8 cellular contexts compared by ENCODE assay signal in genomic region chr11:326842-327580, GRCh38. TPM values are rescaled to one million over a fixed set of nuclear protein-coding genes. Genes with fewer than 3 reads are reported as not detected.
DNase-seq lines count a peak whose midpoint lies in the region; ATAC-seq and TF ChIP-seq lines count a peak whose summit lies in the region.

No MANE protein-coding gene starts in this region.

- H3K27me3 Mint-ChIP-seq in activated CD4-positive, alpha-beta T cell treated with anti-CD3 and anti-CD28 coated beads for 36 hours = no peaks in the 10 kb centered on the region
- peaks cover 5% of the 10 kb centered on the region for H3K27me3 Mint-ChIP-seq in activated CD8-positive, alpha-beta memory T cell treated with anti-CD3 and anti-CD28 coated beads, Interleukin-2, amount 10 ng/mL, durations not matched to agents 7 days and 5 days

- CTCF ChIA-PET in activated CD4-positive, alpha-beta T cell treated with anti-CD3 and anti-CD28 coated beads for 36 hours (lab: Charles Lee) = interaction anchor here (0.6 to 2.4 kb wide), 7 partner anchors 10 to 120 kb away, joined by 3 to 7 read pairs (median 3); partner anchors contain the start of genes BET1L and RIC8A
- CTCF ChIA-PET in activated CD8-positive, alpha-beta memory T cell treated with anti-CD3 and anti-CD28 coated beads, Interleukin-2, amount 10 ng/mL, durations not matched to agents 7 days and 5 days (lab: Charles Lee) = interaction anchor here (0.7 to 3.1 kb wide), 13 partner anchors 9 to 122 kb away, joined by 3 to 12 read pairs (median 4); no protein-coding TSS in a partner anchor

- POLR2A ChIA-PET in activated CD4-positive, alpha-beta T cell treated with anti-CD3 and anti-CD28 coated beads for 36 hours (lab: Charles Lee) = interaction anchor here (1.0 kb wide), 1 partner anchor 9 kb away, joined by 3 read pairs; no protein-coding TSS in a partner anchor

- TF ChIP-seq POLR2A in ovary (IDR thresholded peaks at IDR 0.05) = peak; percentile 14

- no peaks in the 10 kb centered on the region for H3K36me3 Mint-ChIP-seq in activated CD4-positive, alpha-beta T cell treated with anti-CD3 and anti-CD28 coated beads for 36 hours (ENCODE audit: low read depth)
- peaks cover 2% of the 10 kb centered on the region for H3K36me3 Mint-ChIP-seq in activated CD8-positive, alpha-beta memory T cell treated with anti-CD3 and anti-CD28 coated beads, Interleukin-2, amount 10 ng/mL, durations not matched to agents 7 days and 5 days

- ATAC-seq in activated CD4-positive, alpha-beta T cell treated with anti-CD3 and anti-CD28 coated beads for 36 hours = peak; percentile 59
- peak; percentile 53 for ATAC-seq in HG03442 (IDR thresholded peaks at IDR 0.05; ENCODE audit: unreplicated experiment)
- peak; percentile 67 for ATAC-seq in activated CD8-positive, alpha-beta memory T cell treated with anti-CD3 and anti-CD28 coated beads, Interleukin-2, amount 10 ng/mL, durations not matched to agents 7 days and 5 days

- no peak for TF ChIP-seq EP300 in ovary (IDR thresholded peaks at IDR 0.05)

- peak overlapping the region; percentile 84 to 94 for H3K27ac ChIP-seq in ovary

- peak overlapping the region; percentile 36 for H3K4me3 Mint-ChIP-seq in activated CD4-positive, alpha-beta T cell treated with anti-CD3 and anti-CD28 coated beads for 36 hours
- H3K4me3 Mint-ChIP-seq in activated CD8-positive, alpha-beta memory T cell treated with anti-CD3 and anti-CD28 coated beads, Interleukin-2, amount 10 ng/mL, durations not matched to agents 7 days and 5 days = peak overlapping the region; percentile 63

- no peaks in the 10 kb centered on the region for H3K27me3 ChIP-seq in ovary

- 12 to 18% (median 15%) methylated on average over 18 to 19 of the region's 19 CpGs for WGBS in ovary, 3 donors

- no peaks in the 10 kb centered on the region for H3K9me3 Mint-ChIP-seq in activated CD4-positive, alpha-beta T cell treated with anti-CD3 and anti-CD28 coated beads for 36 hours (ENCODE audit: low read depth)
- H3K9me3 Mint-ChIP-seq in activated CD8-positive, alpha-beta memory T cell treated with anti-CD3 and anti-CD28 coated beads, Interleukin-2, amount 10 ng/mL, durations not matched to agents 7 days and 5 days (ENCODE audit: low read depth) = no peaks in the 10 kb centered on the region

- peak overlapping the region; percentile 93 for H3K27ac Mint-ChIP-seq in activated CD4-positive, alpha-beta T cell treated with anti-CD3 and anti-CD28 coated beads for 36 hours
- peak overlapping the region; percentile 97 for H3K27ac Mint-ChIP-seq in activated CD8-positive, alpha-beta memory T cell treated with anti-CD3 and anti-CD28 coated beads, Interleukin-2, amount 10 ng/mL, durations not matched to agents 7 days and 5 days

- H3K36me3 ChIP-seq in ovary = no peaks in the 10 kb centered on the region

- peak; percentile 86 for DNase-seq in activated CD4-positive, alpha-beta T cell treated with anti-CD3 and anti-CD28 coated beads for 36 hours
- no peak for DNase-seq in activated CD4-positive, alpha-beta T cell treated with anti-CD3 and anti-CD28 coated beads for 1 hour
- DNase-seq in activated CD8-positive, alpha-beta memory T cell treated with anti-CD3 and anti-CD28 coated beads, Interleukin-2, amount 10 ng/mL, durations not matched to agents 7 days and 5 days = peak; percentile 90
- DNase-seq in fibroblast of the aortic adventitia (ENCODE audit: low read depth) (peak; percentile 58), ovary (peak; percentile 86 to 93 (median 90)), SW 1271 (lab: John Stamatoyannopoulos, UW) (no peak), NCI-H748 treated with DMSO at 0.1 percent for 48 hours (lab: John Stamatoyannopoulos, UW) (no peak)

- intact Hi-C loops in activated CD4-positive, alpha-beta T cell treated with anti-CD3 and anti-CD28 coated beads for 36 hours (cut with DNase I, micrococcal nuclease) = loop anchor here in 1 of 2 experiments (2.0 kb wide), 1 partner anchor 14 kb away; no protein-coding TSS in a partner anchor
- intact Hi-C loops in ovary (cut with DNase I) = no loop called here

- peaks cover 26% of the 10 kb centered on the region for H3K4me1 ChIP-seq in ovary (ENCODE audit: insufficient read depth)

- H3K4me3 ChIP-seq in fibroblast of the aortic adventitia (ENCODE audit: low read depth, low read length) = no peak overlapping the region
- H3K4me3 ChIP-seq in ovary = no peak overlapping the region

- TF ChIP-seq CTCF in fibroblast of the aortic adventitia (IDR thresholded peaks at IDR 0.05; ENCODE audit: insufficient read depth, low read length) (no peak), ovary (IDR thresholded peaks at IDR 0.05) (no peak)

- H3K4me1 Mint-ChIP-seq in activated CD4-positive, alpha-beta T cell treated with anti-CD3 and anti-CD28 coated beads for 36 hours = peaks cover 66% of the 10 kb centered on the region
- peaks cover 68% of the 10 kb centered on the region for H3K4me1 Mint-ChIP-seq in activated CD8-positive, alpha-beta memory T cell treated with anti-CD3 and anti-CD28 coated beads, Interleukin-2, amount 10 ng/mL, durations not matched to agents 7 days and 5 days

- no peaks in the 10 kb centered on the region for H3K9me3 ChIP-seq in ovary

RNA-seq across cellular contexts. Expression of gene IFITM3, which starts 6.4 kb away (rescaled TPM):
- total RNA-seq in activated CD4-positive, alpha-beta T cell treated with anti-CD3 and anti-CD28 coated beads for 36 hours = 100 to 1,000 TPM in 1 of 2 experiments, 10 to 100 TPM in 1; 77.5 to 122 TPM
- total RNA-seq in activated CD8-positive, alpha-beta memory T cell treated with anti-CD3 and anti-CD28 coated beads, Interleukin-2, amount 10 ng/mL, durations not matched to agents 7 days and 5 days = 100 to 1,000 TPM in 1 of 2 experiments, 10 to 100 TPM in 1; 53.7 to 166 TPM
- 34.3 and 95.4 TPM in 2 replicates for total RNA-seq in fibroblast of the aortic adventitia (ENCODE audit: low replicate concordance)
- 1,000 to 10,000 TPM in 2 of 7 donors, 100 to 1,000 TPM in 5; 150 to 1,394 (median 665) TPM for total RNA-seq in ovary
- 1,000 to 10,000 TPM in 1 of 2 donors, 100 to 1,000 TPM in 1; 506 to 1,096 TPM for polyA plus RNA-seq in ovary

RNA-seq across cellular contexts. Expression of gene IFITM1, which starts 13.2 kb away (rescaled TPM):
- total RNA-seq in activated CD4-positive, alpha-beta T cell treated with anti-CD3 and anti-CD28 coated beads for 36 hours = 100 to 1,000 TPM; 248 to 285 TPM
- 100 to 1,000 TPM; 459 to 909 TPM for total RNA-seq in activated CD8-positive, alpha-beta memory T cell treated with anti-CD3 and anti-CD28 coated beads, Interleukin-2, amount 10 ng/mL, durations not matched to agents 7 days and 5 days
- total RNA-seq in fibroblast of the aortic adventitia (ENCODE audit: low replicate concordance) = 20.9 and 24.2 TPM in 2 replicates
- total RNA-seq in ovary = 100 to 1,000 TPM; 317 to 760 (median 496) TPM
- polyA plus RNA-seq in ovary = 100 to 1,000 TPM; 211 to 748 TPM

RNA-seq across cellular contexts. Expression of gene IFITM2, which starts 19.4 kb away (rescaled TPM):
- total RNA-seq in activated CD4-positive, alpha-beta T cell treated with anti-CD3 and anti-CD28 coated beads for 36 hours = 100 to 1,000 TPM; 451 to 474 TPM
- 1,000 to 10,000 TPM in 1 of 2 experiments, 100 to 1,000 TPM in 1; 646 to 1,401 TPM for total RNA-seq in activated CD8-positive, alpha-beta memory T cell treated with anti-CD3 and anti-CD28 coated beads, Interleukin-2, amount 10 ng/mL, durations not matched to agents 7 days and 5 days
- total RNA-seq in fibroblast of the aortic adventitia (ENCODE audit: low replicate concordance) (50.1 and 88.1 TPM in 2 replicates), ovary (1,000 to 10,000 TPM in 1 of 7 donors, 100 to 1,000 TPM in 6; 207 to 1,149 (median 546) TPM)
- polyA plus RNA-seq in ovary = 100 to 1,000 TPM; 306 to 616 TPM

RNA-seq across cellular contexts. Expression of gene IFITM5, which starts 27.7 kb away (rescaled TPM):
- total RNA-seq in activated CD4-positive, alpha-beta T cell treated with anti-CD3 and anti-CD28 coated beads for 36 hours = not detected
- total RNA-seq in activated CD8-positive, alpha-beta memory T cell treated with anti-CD3 and anti-CD28 coated beads, Interleukin-2, amount 10 ng/mL, durations not matched to agents 7 days and 5 days = not detected
- total RNA-seq in fibroblast of the aortic adventitia (ENCODE audit: low replicate concordance) = not detected in 2 replicates
- total RNA-seq in ovary = not detected
- polyA plus RNA-seq in ovary = not detected

RNA-seq across cellular contexts. Expression of gene PGGHG, which starts 38.1 kb away (rescaled TPM):
- total RNA-seq in activated CD4-positive, alpha-beta T cell treated with anti-CD3 and anti-CD28 coated beads for 36 hours = 10 to 100 TPM; 73.4 to 82.3 TPM
- total RNA-seq in activated CD8-positive, alpha-beta memory T cell treated with anti-CD3 and anti-CD28 coated beads, Interleukin-2, amount 10 ng/mL, durations not matched to agents 7 days and 5 days = 100 to 1,000 TPM; 214 to 229 TPM
- total RNA-seq in fibroblast of the aortic adventitia (ENCODE audit: low replicate concordance) = 5.3 and 6.9 TPM in 2 replicates
- 10 to 100 TPM in 4 of 7 donors, 1 to 10 TPM in 3; 3.3 to 21.3 (median 10.6) TPM for total RNA-seq in ovary
- 1 to 10 TPM in 1 of 2 donors, under 1 TPM in 1; 0.25 to 6.1 TPM for polyA plus RNA-seq in ovary

Comparison
In these comparisons a context has a peak if more than half of its experiments do, and no peak if none do; other contexts are left out.
1. DNase-seq: peak in activated CD4-positive, alpha-beta T cell treated with anti-CD3 and anti-CD28 coated beads for 36 hours (single experiment), activated CD8-positive, alpha-beta memory T cell treated with anti-CD3 and anti-CD28 coated beads, Interleukin-2, amount 10 ng/mL, durations not matched to agents 7 days and 5 days (single experiment), fibroblast of the aortic adventitia (single experiment) and ovary (5 of 5); none in activated CD4-positive, alpha-beta T cell treated with anti-CD3 and anti-CD28 coated beads for 1 hour (single experiment), SW 1271 (0 of 2) and NCI-H748 treated with DMSO at 0.1 percent for 48 hours (single experiment).
2. Peak in every context shown above with its lines, with median percentiles within 50 percentile points of each other: ATAC-seq.